ENCODE assay signal across 9 cellular contexts in genomic region chr7:121752706-121753105, GRCh38.
DNase-seq lines count a peak whose midpoint lies in the region; ATAC-seq and TF ChIP-seq lines count a peak whose summit lies in the region.
"Had no signal": no experiment of that assay in that cellular context is flagged by ENCODE, and none has a peak within 500 bp of the region (broad histone marks: within the 10 kb centered on the region; RNA-seq: fewer than 3 reads in every experiment).

No MANE protein-coding gene starts in this region.

- peak; percentile 45 for TF ChIP-seq CTCF in AG09309 (IDR thresholded peaks at IDR 0.05; ENCODE audit: control insufficient read depth, insufficient read depth, low read depth, low read length, missing control alignments)

- H2AFZ ChIP-seq in GM23248: no peak overlapping the region

- no peaks in the 10 kb centered on the region for H3K4me1 ChIP-seq in GM23248 (ENCODE audit: insufficient read depth)

- H3K9ac ChIP-seq in GM23248 (no peak overlapping the region), SK-N-MC (ENCODE audit: insufficient read length) (no peak overlapping the region)

- H3K36me3 ChIP-seq in GM23248 (ENCODE audit: low read depth): no peaks in the 10 kb centered on the region
- H3K36me3 ChIP-seq in SK-N-MC (ENCODE audit: insufficient read depth, low read length): no peaks in the 10 kb centered on the region

- DNase-seq in AG09309 (ENCODE audit: low read depth): peak; percentile 1
- DNase-seq in GM23248: peak; percentile 46
- DNase-seq in SK-N-MC (ENCODE audit: low read depth, low spot score): peak; percentile 3
- peak; percentile 19 for DNase-seq in iPS DF 4.7 (ENCODE audit: extremely low read depth, low spot score)
- DNase-seq in HK-2 (ENCODE audit: unreplicated experiment): no peak
- DNase-seq in NCI-H446 treated with DMSO at 0.1 percent for 48 hours (lab: John Stamatoyannopoulos, UW): no peak
- DNase-seq: effector memory CD4-positive, alpha-beta T cell had no signal

- WGBS in GM23248 (ENCODE audit: low coverage in 1 of 2, low lambda C conversion rate in 2 of 2, missing lambda C conversion rate in 2 of 2), 2 experiments: 3 to 4% methylated on average over 4 of the region's 4 CpGs

- no peaks in the 10 kb centered on the region for H4K20me1 ChIP-seq in GM23248 (ENCODE audit: insufficient read depth)

- H3K4me3 ChIP-seq in AG09309 (ENCODE audit: control insufficient read depth, low read depth, low read length) (no peak overlapping the region), GM23248 (no peak overlapping the region), SK-N-MC (no peak overlapping the region)

- in situ Hi-C loops in GM23248 (cut with MboI): loop anchor here (10.0 kb wide), 1 partner anchor 242 kb away; no protein-coding TSS in a partner anchor

- H3K79me2 ChIP-seq in GM23248 (ENCODE audit: insufficient read depth): no peaks in the 10 kb centered on the region

- H3K9me2 ChIP-seq in GM23248 (ENCODE audit: insufficient read depth): no peaks in the 10 kb centered on the region

- ATAC-seq in GM21786 (IDR thresholded peaks at IDR 0.05; ENCODE audit: unreplicated experiment): no peak
- ATAC-seq in HG02763 (IDR thresholded peaks at IDR 0.05; ENCODE audit: unreplicated experiment): no peak

- no peaks in the 10 kb centered on the region for H3F3A ChIP-seq in GM23248 (ENCODE audit: insufficient read depth)

- H3K9me3 ChIP-seq in GM23248 (ENCODE audit: low read depth): no peaks in the 10 kb centered on the region
- no peaks in the 10 kb centered on the region for H3K9me3 ChIP-seq in SK-N-MC (ENCODE audit: low read depth, low read length)

- H3K4me2 ChIP-seq in GM23248 (ENCODE audit: unreplicated experiment): no peak overlapping the region

- H3K27me3 ChIP-seq in GM23248 (replicated peaks; ENCODE audit: insufficient read depth): peaks cover 5% of the 10 kb centered on the region; the same call in 1 of the 2 replicates

- H3K27ac ChIP-seq in GM23248 (no peak overlapping the region), SK-N-MC (no peak overlapping the region)

Comparison
In these comparisons a context has a peak if more than half of its experiments do, and no peak if none do; other contexts are left out.
1. DNase-seq: peak in AG09309 (single experiment), GM23248 (single experiment), SK-N-MC (single experiment) and iPS DF 4.7 (single experiment); none in HK-2 (single experiment) and NCI-H446 treated with DMSO at 0.1 percent for 48 hours (single experiment).